In the genomic region with DNA sequence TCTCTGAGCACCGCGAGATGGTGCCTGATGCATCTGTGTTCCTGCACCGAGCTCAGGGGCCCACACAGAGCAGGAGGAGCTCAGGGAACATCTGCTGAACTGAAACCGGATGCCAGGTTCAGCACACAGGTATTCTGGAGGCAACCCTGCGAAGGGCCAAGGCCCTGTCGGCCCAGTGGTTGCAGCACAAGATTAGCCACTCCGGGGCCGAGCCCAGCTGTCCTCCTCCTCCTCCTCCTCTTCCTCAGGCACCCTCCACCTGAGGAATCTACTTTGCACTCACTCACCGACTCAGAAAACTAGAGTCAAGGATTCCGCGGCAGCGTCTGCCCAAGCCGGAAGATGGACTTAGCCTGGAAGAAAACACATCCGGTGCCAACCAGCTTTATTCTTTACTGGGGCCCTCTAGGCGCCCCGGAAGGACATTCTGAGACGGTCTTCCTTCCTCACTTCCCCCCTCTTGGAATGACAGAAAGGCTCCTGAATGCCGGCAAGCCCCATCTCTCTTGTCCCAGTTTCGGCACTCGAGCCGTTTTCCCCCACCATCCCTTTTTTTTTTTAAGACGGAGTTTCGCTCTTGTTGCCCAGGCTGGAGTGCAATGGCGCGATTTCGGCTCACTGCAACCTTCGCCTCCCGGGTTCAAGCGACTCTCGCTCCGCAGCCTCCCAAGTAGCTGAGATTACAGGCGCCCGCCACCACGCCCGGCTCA, we compare ENCODE assay signal across 8 cellular contexts. TPM values are rescaled to one million over a fixed set of nuclear protein-coding genes. Genes with fewer than 3 reads are reported as not detected.
A peak's percentile ranks its signal among the peaks of the same experiment; 100 is the strongest.
DNase-seq lines count a peak whose midpoint lies in the region; ATAC-seq and TF ChIP-seq lines count a peak whose summit lies in the region.

A gene with protein sequence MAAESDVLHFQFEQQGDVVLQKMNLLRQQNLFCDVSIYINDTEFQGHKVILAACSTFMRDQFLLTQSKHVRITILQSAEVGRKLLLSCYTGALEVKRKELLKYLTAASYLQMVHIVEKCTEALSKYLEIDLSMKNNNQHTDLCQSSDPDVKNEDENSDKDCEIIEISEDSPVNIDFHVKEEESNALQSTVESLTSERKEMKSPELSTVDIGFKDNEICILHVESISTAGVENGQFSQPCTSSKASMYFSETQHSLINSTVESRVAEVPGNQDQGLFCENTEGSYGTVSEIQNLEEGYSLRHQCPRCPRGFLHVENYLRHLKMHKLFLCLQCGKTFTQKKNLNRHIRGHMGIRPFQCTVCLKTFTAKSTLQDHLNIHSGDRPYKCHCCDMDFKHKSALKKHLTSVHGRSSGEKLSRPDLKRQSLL (minus strand): TSS at position 360 of the 710 bp plus-strand sequence. CDS start 1,251 bp downstream, outside the sequence.

- peak; percentile 48 for TF ChIP-seq POLR2A in right lobe of liver (IDR thresholded peaks at IDR 0.05)

- peaks cover 0 to 10% (median 0%) of the 10 kb centered on the region in 4 donors for H3K36me3 ChIP-seq in right lobe of liver

- WGBS in right lobe of liver (ENCODE audit: insufficient coverage, low coverage, low lambda C conversion rate, missing lambda C conversion rate), result under 1% methylated on average over 32 of the region's 35 CpGs

- H3K27ac ChIP-seq in C4-2B, result peak within 1 kb of the TSS; percentile 79
- H3K27ac ChIP-seq in dorsolateral prefrontal cortex, result peak within 1 kb of the TSS in 55 of 59 donors; percentile 34 to 93 (median 78)
- peak within 1 kb of the TSS in 2 of 3 donors; percentile 53 to 70 for H3K27ac ChIP-seq in right lobe of liver

- peak within 1 kb of the TSS; percentile 99 for H3K27ac Mint-ChIP-seq in activated CD4-positive, alpha-beta T cell treated with anti-CD3 and anti-CD28 coated beads, Interleukin-2, amount 10 ng/mL, durations not matched to agents 7 days and 5 days

- H3K4me3 Mint-ChIP-seq in activated CD4-positive, alpha-beta T cell treated with anti-CD3 and anti-CD28 coated beads, Interleukin-2, amount 10 ng/mL, durations not matched to agents 7 days and 5 days, result peak within 1 kb of the TSS; percentile 94

- H3K9me3 Mint-ChIP-seq in activated CD4-positive, alpha-beta T cell treated with anti-CD3 and anti-CD28 coated beads, Interleukin-2, amount 10 ng/mL, durations not matched to agents 7 days and 5 days, result no peaks in the 10 kb centered on the region

- CTCF ChIA-PET in activated CD4-positive, alpha-beta T cell treated with anti-CD3 and anti-CD28 coated beads, Interleukin-2, amount 10 ng/mL, durations not matched to agents 7 days and 5 days (lab: Charles Lee), result interaction anchor here (0.8 to 2.4 kb wide), 5 partner anchors 11 to 82 kb away, joined by 3 to 14 read pairs (median 4); a partner anchor contains a TSS

- peak; percentile 95 for ATAC-seq in GM19328 (IDR thresholded peaks at IDR 0.05; ENCODE audit: unreplicated experiment)
- peak; percentile 88 for ATAC-seq in HG03469 (IDR thresholded peaks at IDR 0.05; ENCODE audit: unreplicated experiment)
- peak; percentile 99 to 100 (median 100) for ATAC-seq in right lobe of liver

- DNase-seq in NCI-H526 (lab: John Stamatoyannopoulos, UW) (peak; percentile 73 to 84), dorsolateral prefrontal cortex (peak; percentile 64 to 93 (median 88)), right lobe of liver (peak; percentile 66 to 85 (median 75))
- peak; percentile 82 for DNase-seq in activated CD4-positive, alpha-beta T cell treated with anti-CD3 and anti-CD28 coated beads, Interleukin-2, amount 10 ng/mL, durations not matched to agents 7 days and 5 days
- peak; percentile 52 to 58 for DNase-seq in stimulated activated CD4-positive, alpha-beta T cell treated with anti-CD3 and anti-CD28 coated beads, Interleukin-4, amount 100 ng/mL, for 48 hours (ENCODE audit: low read depth in 2 of 2)

- peaks cover 36% of the 10 kb centered on the region for H3K4me1 Mint-ChIP-seq in activated CD4-positive, alpha-beta T cell treated with anti-CD3 and anti-CD28 coated beads, Interleukin-2, amount 10 ng/mL, durations not matched to agents 7 days and 5 days

- no peaks in the 10 kb centered on the region for H3K27me3 Mint-ChIP-seq in activated CD4-positive, alpha-beta T cell treated with anti-CD3 and anti-CD28 coated beads, Interleukin-2, amount 10 ng/mL, durations not matched to agents 7 days and 5 days

- H3K4me3 ChIP-seq in dorsolateral prefrontal cortex, result peak within 1 kb of the TSS; percentile 61 to 100 (median 87)
- H3K4me3 ChIP-seq in right lobe of liver, result peak within 1 kb of the TSS; percentile 82 to 90 (median 85)

- TF ChIP-seq CTCF in C4-2B (conservative IDR thresholded peaks at IDR 0.05), result no peak
- TF ChIP-seq CTCF in dorsolateral prefrontal cortex (IDR thresholded peaks at IDR 0.05 in 54 of 56, conservative IDR thresholded peaks at IDR 0.05 in 2 of 56; ENCODE audit: low read depth in 1 of 56, partially characterized antibody in 56 of 56), result peak in 13 of 56 donors; percentile 11 to 31 (median 15)
- no peak for TF ChIP-seq CTCF in right lobe of liver (IDR thresholded peaks at IDR 0.05)

- H3K36me3 Mint-ChIP-seq in activated CD4-positive, alpha-beta T cell treated with anti-CD3 and anti-CD28 coated beads, Interleukin-2, amount 10 ng/mL, durations not matched to agents 7 days and 5 days (ENCODE audit: low read depth), result peaks cover 38% of the 10 kb centered on the region

- no peaks in the 10 kb centered on the region for H3K27me3 ChIP-seq in dorsolateral prefrontal cortex
- no peaks in the 10 kb centered on the region for H3K27me3 ChIP-seq in right lobe of liver

- H3K9me3 ChIP-seq in right lobe of liver, result no peaks in the 10 kb centered on the region

- POLR2A ChIA-PET in activated CD4-positive, alpha-beta T cell treated with anti-CD3 and anti-CD28 coated beads, Interleukin-2, amount 10 ng/mL, durations not matched to agents 7 days and 5 days (lab: Charles Lee), result interaction anchor here (0.6 to 1.9 kb wide), 8 partner anchors 9 to 1792 kb away, joined by 3 to 11 read pairs (median 3); a partner anchor contains a TSS

- intact Hi-C loops in dorsolateral prefrontal cortex (cut with DNase I), result no loop called here
- intact Hi-C loops in right lobe of liver (cut with DNase I), result no loop called here

- peaks cover 0 to 9% (median 0%) of the 10 kb centered on the region in 4 donors for H3K4me1 ChIP-seq in right lobe of liver

RNA-seq across cellular contexts. Expression of the gene that starts here (rescaled TPM):
- total RNA-seq in activated CD4-positive, alpha-beta T cell treated with anti-CD3 and anti-CD28 coated beads, Interleukin-2, amount 10 ng/mL, durations not matched to agents 7 days and 5 days, result 10 to 100 TPM; 11.8 to 12.2 TPM
- total RNA-seq in dorsolateral prefrontal cortex (10 to 100 TPM in 50 of 120 experiments, 1 to 10 TPM in 70; 6.5 to 13.7 (median 9.7) TPM), right lobe of liver (1 to 10 TPM; 2.2 to 4.3 (median 2.7) TPM)

Comparison
In these comparisons a context has a peak if more than half of its experiments do, and no peak if none do; other contexts are left out.
1. Peak in every context shown above with its lines: DNase-seq, ATAC-seq, H3K4me3 ChIP-seq and H3K27ac ChIP-seq.